8 cellular contexts compared by ENCODE assay signal in genomic region chr2:203532957-203533695, GRCh38. TPM values are rescaled to one million over a fixed set of nuclear protein-coding genes. Genes with fewer than 3 reads are reported as not detected.
DNase-seq lines count a peak whose midpoint lies in the region; ATAC-seq, FAIRE-seq and TF ChIP-seq lines count a peak whose summit lies in the region.

No MANE protein-coding gene starts in this region.

- intact Hi-C loops in gastrocnemius medialis (cut with DNase I; ENCODE audit: low total_unique reads), result no loop called here

- H3K27ac ChIP-seq in right atrium auricular region (peak overlapping the region; percentile 94 to 97), gastrocnemius medialis (peak overlapping the region in 3 of 4 donors; percentile 80 to 88 (median 87))

- no peak overlapping the region for H3K27ac Mint-ChIP-seq in T-cell

- in situ Hi-C loops in gastrocnemius medialis (cut with MboI; ENCODE audit: low sequenced_read_pairs in 4 of 4), result no loop called here

- H3K4me3 Mint-ChIP-seq in T-cell, result peak overlapping the region; percentile 75 to 90 (median 82)

- DNase-seq in NCI-H82 (lab: John Stamatoyannopoulos, UW) (peak; percentile 45), NCI-H82 treated with DMSO at 0.1 percent for 48 hours (lab: John Stamatoyannopoulos, UW; ENCODE audit: unreplicated experiment) (no peak), T-cell (no peak), right atrium auricular region (ENCODE audit: low spot score) (no peak), gastrocnemius medialis (no peak), OCI-M1 (lab: John Stamatoyannopoulos, UW) (no peak), RCC 7860 (ENCODE audit: low spot score) (no peak), GM19238 (ENCODE audit: insufficient read length, low spot score) (no peak)

- no peaks in the 10 kb centered on the region for H3K36me3 ChIP-seq in right atrium auricular region
- H3K36me3 ChIP-seq in gastrocnemius medialis, result no peaks in the 10 kb centered on the region

- H3K4me1 ChIP-seq in right atrium auricular region (peaks cover 0 to 26% of the 10 kb centered on the region in 2 donors), gastrocnemius medialis (peaks cover 10 to 24% of the 10 kb centered on the region in 2 donors)

- H3K4me3 ChIP-seq in right atrium auricular region (peak overlapping the region; percentile 99), gastrocnemius medialis (peak overlapping the region; percentile 71 to 91 (median 80))

- H3K9me3 ChIP-seq in right atrium auricular region, result no peaks in the 10 kb centered on the region
- no peaks in the 10 kb centered on the region for H3K9me3 ChIP-seq in gastrocnemius medialis

- H3K9me3 Mint-ChIP-seq in T-cell, result peaks cover 4 to 10% (median 5%) of the 10 kb centered on the region in 3 donors

- ATAC-seq in T-cell (replicated peaks in 1 of 4) (no peak), gastrocnemius medialis (no peak)

- POLR2A ChIA-PET in T-cell (lab: Charles Lee), result interaction anchor here in 1 of 2 donors (0.6 kb wide), 1 partner anchor 251 kb away, joined by 4 read pairs; no protein-coding TSS in a partner anchor

- no peak for TF ChIP-seq POLR2A in gastrocnemius medialis (IDR thresholded peaks at IDR 0.05)

- peaks cover 2% of the 10 kb centered on the region for H3K36me3 Mint-ChIP-seq in T-cell

- H3K27me3 ChIP-seq in right atrium auricular region (no peaks in the 10 kb centered on the region), gastrocnemius medialis (no peaks in the 10 kb centered on the region)

- no peak for FAIRE-seq in RCC 7860 (lab: Jason Lieb, UNC)

- TF ChIP-seq CTCF in right atrium auricular region (IDR thresholded peaks at IDR 0.05) (no peak), gastrocnemius medialis (IDR thresholded peaks at IDR 0.05 in 4 of 5, conservative IDR thresholded peaks at IDR 0.05 in 1 of 5) (no peak)

- H3K27me3 Mint-ChIP-seq in T-cell, result peaks cover 25 to 27% of the 10 kb centered on the region in 2 donors

- H3K4me1 Mint-ChIP-seq in T-cell, result peaks cover 20 to 28% (median 24%) of the 10 kb centered on the region in 3 donors

- CTCF ChIA-PET in T-cell (lab: Charles Lee), result interaction anchor here in 1 of 2 donors (1.1 to 1.7 kb wide), 3 partner anchors 188 to 282 kb away, joined by 5 to 8 read pairs (median 7); no protein-coding TSS in a partner anchor

RNA-seq across cellular contexts. Expression of gene RAPH1, which starts 2.0 kb away (rescaled TPM):
- total RNA-seq in T-cell (1 to 10 TPM; 1.4 to 4.4 (median 2.8) TPM), right atrium auricular region (10 to 100 TPM; 17.4 to 18.7 TPM), gastrocnemius medialis (10 to 100 TPM; 17.6 to 29.7 (median 21.7) TPM)
